Comparison of ENCODE assay signal across 10 cellular contexts in the genomic region with DNA sequence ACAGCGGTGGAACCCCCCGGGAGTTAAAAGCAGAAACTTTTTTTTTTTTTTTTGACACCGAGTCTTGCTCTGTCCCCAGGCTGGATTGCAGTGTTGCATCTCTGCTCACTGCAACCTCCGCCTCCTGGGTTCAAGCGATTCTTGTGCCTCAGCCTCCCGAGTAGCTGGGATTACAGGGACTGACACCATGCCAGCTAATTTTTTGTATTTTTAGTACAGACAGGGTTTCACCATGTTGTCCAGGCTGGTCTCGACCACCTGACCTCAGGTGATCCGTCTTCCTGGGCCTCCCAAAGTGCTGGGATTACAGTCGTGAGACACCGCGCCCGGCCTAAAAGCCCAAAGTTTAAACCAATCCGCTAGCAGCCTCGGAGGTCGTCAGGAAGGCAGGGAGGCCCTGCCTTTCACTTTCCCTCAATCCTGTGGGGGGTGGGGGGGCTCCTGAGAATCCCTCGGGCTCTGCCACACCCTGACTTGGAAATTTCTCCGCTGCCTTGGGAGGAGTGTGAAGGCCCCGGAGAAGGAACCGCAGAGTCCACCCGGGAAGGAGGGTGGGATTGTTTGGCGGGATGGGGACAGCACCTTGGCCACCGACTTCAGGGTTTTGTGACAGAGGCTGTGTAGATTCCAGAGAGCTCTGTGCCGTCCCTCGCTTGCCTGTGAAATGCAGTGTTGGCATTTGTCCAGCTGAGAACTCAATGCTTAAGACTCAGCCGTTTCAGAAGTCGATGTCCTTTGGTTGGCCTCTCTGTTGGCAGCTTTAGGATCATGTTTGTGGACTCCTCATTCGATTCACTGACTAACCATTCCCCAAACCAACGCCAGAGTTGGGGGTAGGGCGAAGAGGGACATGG. TPM values are rescaled to one million over a fixed set of nuclear protein-coding genes. Genes with fewer than 3 reads are reported as not detected.
DNase-seq lines count a peak whose midpoint lies in the region; ATAC-seq and TF ChIP-seq lines count a peak whose summit lies in the region.
"Had no signal": no experiment of that assay in that cellular context is flagged by ENCODE, and none has a peak within 500 bp of the region (broad histone marks: within the 10 kb centered on the region; RNA-seq: fewer than 3 reads in every experiment).

No MANE protein-coding gene starts in this region.

- peaks cover 2% of the 10 kb centered on the region for H3K9me3 Mint-ChIP-seq in activated B cell treated with CpG ODN at 0.5 μM for 24 hours

- peaks cover 51% of the 10 kb centered on the region for H3K27me3 Mint-ChIP-seq in activated B cell treated with CpG ODN at 0.5 μM for 24 hours

- H2AFZ ChIP-seq in GM23248 (no peak overlapping the region), trophoblast cell (ENCODE audit: insufficient read depth, low read length, poor library complexity) (peak overlapping the region; percentile 59)

- peak overlapping the region; percentile 46 for H2BK12ac ChIP-seq in trophoblast cell (ENCODE audit: low read length)

- no peaks in the 10 kb centered on the region for H3K9me2 ChIP-seq in GM23248 (ENCODE audit: insufficient read depth)

- no peak overlapping the region for H3K27ac ChIP-seq in GM23248
- peak overlapping the region; percentile 55 for H3K27ac ChIP-seq in trophoblast cell (ENCODE audit: low read depth, low read length)
- H3K27ac ChIP-seq in psoas muscle = no peak overlapping the region
- H3K27ac ChIP-seq: SJSA1 had no signal

- H3K18ac ChIP-seq in trophoblast cell (ENCODE audit: low read length) = peak overlapping the region; percentile 81

- H3F3A ChIP-seq in GM23248 (ENCODE audit: insufficient read depth) = no peaks in the 10 kb centered on the region

- TF ChIP-seq CTCF in activated B cell treated with CpG ODN at 0.5 μM for 24 hours (IDR thresholded peaks at IDR 0.05) (no peak), psoas muscle (IDR thresholded peaks at IDR 0.05) (no peak)

- H3K4me2 ChIP-seq in GM23248 (ENCODE audit: unreplicated experiment) = no peak overlapping the region
- H3K4me2 ChIP-seq in trophoblast cell (ENCODE audit: low read length) = peak overlapping the region; percentile 97

- H4K20me1 ChIP-seq in GM23248 (ENCODE audit: insufficient read depth) = no peaks in the 10 kb centered on the region

- POLR2A ChIA-PET in activated B cell treated with CpG ODN at 0.5 μM for 24 hours (lab: Charles Lee) = interaction anchor here (0.8 kb wide), 1 partner anchor 10 kb away, joined by 4 read pairs; no protein-coding TSS in a partner anchor

- H3K23ac ChIP-seq in trophoblast cell (ENCODE audit: low read length) = no peak overlapping the region

- peak overlapping the region; percentile 83 for H4K91ac ChIP-seq in trophoblast cell (ENCODE audit: low read depth, low read length)

- intact Hi-C loops in activated B cell treated with CpG ODN at 0.5 μM for 24 hours (cut with micrococcal nuclease) = no loop called here
- intact Hi-C loops in psoas muscle (cut with DNase I) = no loop called here

- no peaks in the 10 kb centered on the region for H3K79me2 ChIP-seq in GM23248 (ENCODE audit: insufficient read depth)
- peaks cover 22% of the 10 kb centered on the region for H3K79me2 ChIP-seq in trophoblast cell (ENCODE audit: control insufficient read depth, insufficient read depth, low read length, poor library complexity)

- H4K12ac ChIP-seq in trophoblast cell (ENCODE audit: low read depth, low read length) = no peak overlapping the region

- H3K9me3 ChIP-seq in GM23248 (ENCODE audit: low read depth) (no peaks in the 10 kb centered on the region), trophoblast cell (ENCODE audit: insufficient read depth, low read depth, low read length) (no peaks in the 10 kb centered on the region), psoas muscle (no peaks in the 10 kb centered on the region)

- 37 to 49% methylated on average over 27 to 29 of the region's 29 CpGs for WGBS in GM23248 (ENCODE audit: low coverage in 1 of 2, low lambda C conversion rate in 2 of 2, missing lambda C conversion rate in 2 of 2), 2 experiments
- WGBS in trophoblast cell (ENCODE audit: extremely low coverage, insufficient coverage, insufficient read length) = no CpG with 5 or more reads among the region's 29 CpGs
- WGBS in psoas muscle, 3 donors = 11 to 12% (median 11%) methylated on average over 28 to 29 of the region's 29 CpGs

- H3K36me3 Mint-ChIP-seq in activated B cell treated with CpG ODN at 0.5 μM for 24 hours (ENCODE audit: low read depth) = no peaks in the 10 kb centered on the region

- no peak overlapping the region for H3K4me3 ChIP-seq in GM23248
- H3K4me3 ChIP-seq in trophoblast cell (ENCODE audit: low read depth, low read length) = peak overlapping the region; percentile 30
- no peak overlapping the region for H3K4me3 ChIP-seq in psoas muscle
- H3K4me3 ChIP-seq: SJSA1 had no signal

- DNase-seq in GM23248 = peak; percentile 60
- DNase-seq in activated B cell treated with CpG ODN at 0.5 μM for 24 hours = no peak
- peak; percentile 52 for DNase-seq in foreskin melanocyte
- peak in 1 of 2 donors; percentile 16 for DNase-seq in trophoblast cell
- no peak for DNase-seq in stimulated activated CD4-positive, alpha-beta T cell treated with anti-CD3 and anti-CD28 coated beads, Interleukin-4, amount 100 ng/mL, for 4 hours
- DNase-seq in psoas muscle = no peak
- no peak for DNase-seq in NCI-H774 (lab: John Stamatoyannopoulos, UW)
- DNase-seq: central memory CD4-positive, alpha-beta T cell had no signal

- peaks cover 4% of the 10 kb centered on the region for H3K4me1 Mint-ChIP-seq in activated B cell treated with CpG ODN at 0.5 μM for 24 hours

- no peaks in the 10 kb centered on the region for H3K4me1 ChIP-seq in GM23248 (ENCODE audit: insufficient read depth)
- H3K4me1 ChIP-seq in trophoblast cell (ENCODE audit: control insufficient read depth in 1 of 2, insufficient read depth in 2 of 2, low read length in 2 of 2) = peaks cover 33 to 36% of the 10 kb centered on the region in 2 experiments
- H3K4me1 ChIP-seq in psoas muscle = no peaks in the 10 kb centered on the region

- peak overlapping the region; percentile 71 for H3K4me3 Mint-ChIP-seq in activated B cell treated with CpG ODN at 0.5 μM for 24 hours

- H2AK5ac ChIP-seq in trophoblast cell (ENCODE audit: low read length) = peak overlapping the region; percentile 30

- H3K36me3 ChIP-seq in GM23248 (ENCODE audit: low read depth) (no peaks in the 10 kb centered on the region), trophoblast cell (ENCODE audit: control insufficient read depth in 1 of 2, insufficient read depth in 2 of 2, low read length in 2 of 2) (no peaks in the 10 kb centered on the region), psoas muscle (ENCODE audit: insufficient read depth in 1 of 2, low read depth in 1 of 2) (no peaks in the 10 kb centered on the region)
- H3K36me3 ChIP-seq: SJSA1 had no signal

- H3K4ac ChIP-seq in trophoblast cell (ENCODE audit: low read depth, low read length) = peak overlapping the region; percentile 92

- peak overlapping the region; percentile 52 for H2BK120ac ChIP-seq in trophoblast cell (ENCODE audit: insufficient read depth, low read length, poor library complexity)

- no peak overlapping the region for H3K27ac Mint-ChIP-seq in activated B cell treated with CpG ODN at 0.5 μM for 24 hours

- in situ Hi-C loops in GM23248 (cut with MboI) = no loop called here

- H4K8ac ChIP-seq in trophoblast cell (ENCODE audit: low read depth, low read length) = peak overlapping the region; percentile 81

- peak overlapping the region; percentile 77 for H2BK5ac ChIP-seq in trophoblast cell (ENCODE audit: low read depth, low read length, poor library complexity)

- peaks cover 40% of the 10 kb centered on the region for H3K27me3 ChIP-seq in GM23248 (replicated peaks; ENCODE audit: insufficient read depth)
- H3K27me3 ChIP-seq in trophoblast cell (ENCODE audit: insufficient read depth, low read length) = no peaks in the 10 kb centered on the region
- peaks cover 2 to 55% (median 19%) of the 10 kb centered on the region in 3 donors for H3K27me3 ChIP-seq in psoas muscle (ENCODE audit: insufficient read depth in 3 of 3, low read length in 2 of 3)
- H3K27me3 ChIP-seq: SJSA1 had no signal

- H3K9ac ChIP-seq in GM23248 (no peak overlapping the region), trophoblast cell (ENCODE audit: low read length) (no peak overlapping the region)

- peak overlapping the region; percentile 83 for H3K14ac ChIP-seq in trophoblast cell (ENCODE audit: low read length)

- ATAC-seq in activated B cell treated with CpG ODN at 0.5 μM for 24 hours (ENCODE audit: low read depth) (no peak), psoas muscle (no peak), GM21360 (IDR thresholded peaks at IDR 0.05; ENCODE audit: unreplicated experiment) (no peak)

- CTCF ChIA-PET in activated B cell treated with CpG ODN at 0.5 μM for 24 hours (lab: Charles Lee) = no interaction called here

- peaks cover 29% of the 10 kb centered on the region for H3K79me1 ChIP-seq in trophoblast cell (ENCODE audit: low read length)

RNA-seq across cellular contexts. Expression of gene ARHGAP8, which starts 1.0 kb away (rescaled TPM):
- total RNA-seq in GM23248 (2014; rRNA removed; shearing (Covaris generic)) = 0.13 and 0.54 TPM in 2 replicates
- polyA plus RNA-seq in GM23248 (2016; fragmentation: Nextera tagmentation; extraction: Ambion mirVana) (not detected in 2 replicates), psoas muscle (not detected)
- total RNA-seq in activated B cell treated with CpG ODN at 0.5 μM for 24 hours (0.17 and 0.49 TPM in 2 replicates), psoas muscle (under 1 TPM in 1 of 4 donors, not detected in 3; 0.14 TPM)
- 56.7 and 58.2 TPM in 2 replicates for polyA plus RNA-seq in trophoblast cell (2013)
- total RNA-seq: SJSA1 had no signal

RNA-seq across cellular contexts. Expression of gene PRR5, which starts 51.4 kb away (rescaled TPM):
- total RNA-seq in GM23248 (2014; rRNA removed; shearing (Covaris generic)) = 20.0 and 24.0 TPM in 2 replicates
- polyA plus RNA-seq in GM23248 (2016; fragmentation: Nextera tagmentation; extraction: Ambion mirVana) = 18.2 and 18.9 TPM in 2 replicates
- 15.5 and 18.0 TPM in 2 replicates for total RNA-seq in activated B cell treated with CpG ODN at 0.5 μM for 24 hours
- polyA plus RNA-seq in trophoblast cell (2013) = 60.6 and 63.8 TPM in 2 replicates
- 1 to 10 TPM in 3 of 4 donors, under 1 TPM in 1; 0.96 to 2.9 (median 2.5) TPM for total RNA-seq in psoas muscle
- polyA plus RNA-seq in psoas muscle = 1 to 10 TPM in 1 of 3 donors, under 1 TPM in 2; 0.48 to 1.6 (median 0.75) TPM

Comparison
In these comparisons a context has a peak if more than half of its experiments do, and no peak if none do; other contexts are left out.
1. DNase-seq: peak in GM23248 (single experiment) and foreskin melanocyte (single experiment); none in activated B cell treated with CpG ODN at 0.5 μM for 24 hours (single experiment), stimulated activated CD4-positive, alpha-beta T cell treated with anti-CD3 and anti-CD28 coated beads, Interleukin-4, amount 100 ng/mL, for 4 hours (0 of 2), psoas muscle (0 of 2) and NCI-H774 (single experiment).